8 cellular contexts compared by ENCODE assay signal in genomic region chr5:149358294-149358651, GRCh38. TPM values are rescaled to one million over a fixed set of nuclear protein-coding genes. Genes with fewer than 3 reads are reported as not detected.
DNase-seq lines count a peak whose midpoint lies in the region; ATAC-seq and TF ChIP-seq lines count a peak whose summit lies in the region.

No MANE protein-coding gene starts in this region.

- TF ChIP-seq POLR2A in HCT116 (IDR thresholded peaks at IDR 0.05; ENCODE audit: borderline replicate concordance, extremely low read depth, insufficient read depth, insufficient read length) = peak; percentile 4

- peak overlapping the region; percentile 88 for H3K27ac Mint-ChIP-seq in glutamatergic neuron (ENCODE audit: unreplicated experiment)

- peak overlapping the region; percentile 88 for H3K4me2 ChIP-seq in HCT116 (ENCODE audit: low read length)
- peak overlapping the region; percentile 84 for H3K4me2 ChIP-seq in parathyroid adenoma (ENCODE audit: low read length)

- no peaks in the 10 kb centered on the region; the same call in 1 of the 2 replicates for H4K20me1 ChIP-seq in HCT116 (ENCODE audit: insufficient read depth)

- H3K36me3 ChIP-seq in HCT116 (ENCODE audit: control insufficient read depth in 1 of 2, insufficient read depth in 2 of 2, low read length in 2 of 2) (peaks cover 4 to 6% of the 10 kb centered on the region in 2 experiments), parathyroid adenoma (ENCODE audit: control insufficient read depth, insufficient read depth, low read length) (no peaks in the 10 kb centered on the region)

- H3K4me3 Mint-ChIP-seq in glutamatergic neuron (ENCODE audit: unreplicated experiment) = peak overlapping the region; percentile 97

- in situ Hi-C loops in G401 (cut with HindIII; ENCODE audit: low sequenced_read_pairs) = no loop called here

- peaks cover 11% of the 10 kb centered on the region for H3K4me1 Mint-ChIP-seq in glutamatergic neuron (ENCODE audit: low read depth, unreplicated experiment)

- H3K79me2 ChIP-seq in HCT116 (ENCODE audit: insufficient read depth, low read length) = peaks cover 5% of the 10 kb centered on the region; the same call in 1 of the 2 replicates
- H3K79me2 ChIP-seq in parathyroid adenoma = no peaks in the 10 kb centered on the region

- H3K36me3 Mint-ChIP-seq in glutamatergic neuron (ENCODE audit: unreplicated experiment) = no peaks in the 10 kb centered on the region

- CTCF ChIA-PET in HCT116 (lab: Charles Lee) = interaction anchor here (0.9 to 4.2 kb wide), 10 partner anchors 9 to 260 kb away, joined by 3 to 38 read pairs (median 4); partner anchors contain the start of gene GRPEL2

- RAD21 ChIA-PET in HCT116 (lab: Charles Lee; ENCODE audit: low non-redundant PET in 1 of 2, low total read pairs in 2 of 2, uncharacterized antibody in 2 of 2, unreplicated experiment in 2 of 2) = interaction anchor here (0.5 to 1.4 kb wide), 4 partner anchors 9 to 215 kb away, joined by 3 to 4 read pairs (median 3); no protein-coding TSS in a partner anchor

- H3K4me1 ChIP-seq in HCT116 (ENCODE audit: control insufficient read depth in 1 of 2, insufficient read depth in 2 of 2, low read length in 2 of 2) (peaks cover 7 to 18% of the 10 kb centered on the region in 2 experiments; a peak in 3 of 4 replicates), parathyroid adenoma (peaks cover 9% of the 10 kb centered on the region)

- DNase-seq in G401 (ENCODE audit: low spot score) (peak; percentile 77), HCT116 (ENCODE audit: low read depth, low spot score) (no peak), NCI-H69 (lab: John Stamatoyannopoulos, UW) (peak; percentile 78), glutamatergic neuron (peak; percentile 59), NCI-H2196 (lab: John Stamatoyannopoulos, UW; ENCODE audit: unreplicated experiment) (no peak)
- DNase-seq in activated gamma-delta T cell treated with anti-CD3 and anti-CD28 coated beads, Interleukin-2, amount 50 U/mL, for 16 hours (ENCODE audit: low read depth) = peak; percentile 4

- TF ChIP-seq CTCF in HCT116 (IDR thresholded peaks at IDR 0.05 in 2 of 3, conservative IDR thresholded peaks at IDR 0.05 in 1 of 3; ENCODE audit: borderline replicate concordance in 1 of 3, insufficient read depth in 1 of 3, low read depth in 2 of 3, low read length in 2 of 3) = no peak
- TF ChIP-seq CTCF in glutamatergic neuron (IDR thresholded peaks at IDR 0.05; ENCODE audit: partially characterized antibody, unreplicated experiment) = no peak
- TF ChIP-seq CTCF in parathyroid adenoma (IDR thresholded peaks at IDR 0.05) = no peak

- H2AFZ ChIP-seq in HCT116 (ENCODE audit: low read depth, low read length, poor library complexity, severe bottlenecking) (no peak overlapping the region), parathyroid adenoma (peak overlapping the region; percentile 86)

- peak overlapping the region; percentile 63 for H3K27ac ChIP-seq in HCT116 (ENCODE audit: low read depth, low read length)
- H3K27ac ChIP-seq in parathyroid adenoma = peak overlapping the region; percentile 41

- intact Hi-C loops in HCT116 (cut with micrococcal nuclease) = no loop called here

- no peaks in the 10 kb centered on the region for H3K27me3 Mint-ChIP-seq in glutamatergic neuron (ENCODE audit: unreplicated experiment)

- no peak for TF ChIP-seq RAD21 in HCT116 (IDR thresholded peaks at IDR 0.05; ENCODE audit: low read depth)

- H3K9me3 ChIP-seq in HCT116 (ENCODE audit: control insufficient read depth in 1 of 2, insufficient read depth in 1 of 2, low read depth in 1 of 2, low read length in 2 of 2) (no peaks in the 10 kb centered on the region), parathyroid adenoma (ENCODE audit: control insufficient read depth, low read length) (no peaks in the 10 kb centered on the region)

- peak overlapping the region; percentile 89 to 90 for H3K4me3 ChIP-seq in HCT116 (replicated peaks in 1 of 2; ENCODE audit: low read depth in 1 of 2, low read length in 2 of 2)
- peak overlapping the region; percentile 75 for H3K4me3 ChIP-seq in parathyroid adenoma (ENCODE audit: low read depth, low read length)

- no peaks in the 10 kb centered on the region for H3K9me2 ChIP-seq in HCT116 (ENCODE audit: insufficient read depth)

- peaks cover 1% of the 10 kb centered on the region for H3K9me3 Mint-ChIP-seq in glutamatergic neuron (ENCODE audit: unreplicated experiment)

- H3K27me3 ChIP-seq in HCT116 (ENCODE audit: insufficient read depth, low read length) (no peaks in the 10 kb centered on the region), parathyroid adenoma (ENCODE audit: control insufficient read depth, insufficient read depth, low read length) (no peaks in the 10 kb centered on the region)

- peak overlapping the region; percentile 79 for H3K9ac ChIP-seq in HCT116 (ENCODE audit: low read length)
- peak overlapping the region; percentile 40 for H3K9ac ChIP-seq in parathyroid adenoma

- peak; percentile 23 for ATAC-seq in HCT116
- ATAC-seq in HG03565 (IDR thresholded peaks at IDR 0.05; ENCODE audit: unreplicated experiment) = no peak

- POLR2A ChIA-PET in HCT116 (lab: Charles Lee) = interaction anchor here (0.6 to 1.8 kb wide), 6 partner anchors 9 to 203 kb away, joined by 3 to 18 read pairs (median 3); partner anchors contain the start of gene GRPEL2

- BruUV-seq in HCT116 (replicated peaks; lab: Mats Ljungman, UMichigan) = no TSS peak

TF ChIP-seq in HCT116, 20 proteins besides CTCF, POLR2A, EP300 and RAD21:
- no peak for TF ChIP-seq ZNF274 (IDR thresholded peaks at IDR 0.05; ENCODE audit: low read depth, low read length)
- no peak for TF ChIP-seq POLR2AphosphoS5 (IDR thresholded peaks at IDR 0.05; ENCODE audit: low read depth, low read length)
- no peak for TF ChIP-seq EGR1 (IDR thresholded peaks at IDR 0.05; ENCODE audit: low read depth)
- no peak for TF ChIP-seq ATF3 (IDR thresholded peaks at IDR 0.05)
- TF ChIP-seq JUND (IDR thresholded peaks at IDR 0.05) = no peak
- TF ChIP-seq FOSL1 (IDR thresholded peaks at IDR 0.05; ENCODE audit: low read depth) = no peak
- TF ChIP-seq REST (IDR thresholded peaks at IDR 0.05; ENCODE audit: low read depth) = no peak
- no peak for TF ChIP-seq SP1 (IDR thresholded peaks at IDR 0.05; ENCODE audit: low read depth)
- TF ChIP-seq EZH2 (IDR thresholded peaks at IDR 0.05) = no peak
- TF ChIP-seq CBX3 (IDR thresholded peaks at IDR 0.05; ENCODE audit: low read depth) = no peak
- no peak for TF ChIP-seq CEBPB (IDR thresholded peaks at IDR 0.05; ENCODE audit: low read depth)
- no peak; the same call in 1 of the 2 replicates for TF ChIP-seq SIN3A (IDR thresholded peaks at IDR 0.05; ENCODE audit: low read depth)
- no peak for TF ChIP-seq TCF7L2 (IDR thresholded peaks at IDR 0.05; ENCODE audit: borderline replicate concordance, extremely low read depth, insufficient read depth, insufficient read length)
- no peak for TF ChIP-seq EZH2phosphoT487 (IDR thresholded peaks at IDR 0.05; ENCODE audit: borderline replicate concordance)

RNA-seq across cellular contexts. Expression of gene PCYOX1L, which starts 0.4 kb away (rescaled TPM):
- total RNA-seq in G401 (2014; rRNA removed; shearing (Covaris generic)) = 13.0 and 14.0 TPM in 2 replicates
- total RNA-seq in HCT116 (2021; ENCODE audit: unreplicated experiment) = 15.9 TPM
- polyA plus RNA-seq in HCT116 (2012) = 7.5 and 9.9 TPM in 2 replicates
- 25.4 TPM for total RNA-seq in glutamatergic neuron (ENCODE audit: unreplicated experiment)

RNA-seq across cellular contexts. Expression of gene GRPEL2, which starts 13.0 kb away (rescaled TPM):
- 18.1 and 22.9 TPM in 2 replicates for total RNA-seq in G401 (2014; rRNA removed; shearing (Covaris generic))
- 48.9 TPM for total RNA-seq in HCT116 (2021; ENCODE audit: unreplicated experiment)
- 14.8 and 19.6 TPM in 2 replicates for polyA plus RNA-seq in HCT116 (2012)
- 34.7 TPM for total RNA-seq in glutamatergic neuron (ENCODE audit: unreplicated experiment)

RNA-seq across cellular contexts. Expression of gene IL17B, which starts 20.8 kb away (rescaled TPM):
- total RNA-seq in G401 (2014; rRNA removed; shearing (Covaris generic)) = 0.27 and 1.4 TPM in 2 replicates
- 0.81 TPM for total RNA-seq in HCT116 (2021; ENCODE audit: unreplicated experiment)
- 0.82 and 0.90 TPM in 2 replicates for polyA plus RNA-seq in HCT116 (2012)
- 0.88 TPM for total RNA-seq in glutamatergic neuron (ENCODE audit: unreplicated experiment)

Comparison
In these comparisons a context has a peak if more than half of its experiments do, and no peak if none do; other contexts are left out.
1. DNase-seq: peak in G401 (single experiment), NCI-H69 (single experiment), activated gamma-delta T cell treated with anti-CD3 and anti-CD28 coated beads, Interleukin-2, amount 50 U/mL, for 16 hours (single experiment) and glutamatergic neuron (single experiment); none in HCT116 (single experiment) and NCI-H2196 (single experiment).